In the genomic region with DNA sequence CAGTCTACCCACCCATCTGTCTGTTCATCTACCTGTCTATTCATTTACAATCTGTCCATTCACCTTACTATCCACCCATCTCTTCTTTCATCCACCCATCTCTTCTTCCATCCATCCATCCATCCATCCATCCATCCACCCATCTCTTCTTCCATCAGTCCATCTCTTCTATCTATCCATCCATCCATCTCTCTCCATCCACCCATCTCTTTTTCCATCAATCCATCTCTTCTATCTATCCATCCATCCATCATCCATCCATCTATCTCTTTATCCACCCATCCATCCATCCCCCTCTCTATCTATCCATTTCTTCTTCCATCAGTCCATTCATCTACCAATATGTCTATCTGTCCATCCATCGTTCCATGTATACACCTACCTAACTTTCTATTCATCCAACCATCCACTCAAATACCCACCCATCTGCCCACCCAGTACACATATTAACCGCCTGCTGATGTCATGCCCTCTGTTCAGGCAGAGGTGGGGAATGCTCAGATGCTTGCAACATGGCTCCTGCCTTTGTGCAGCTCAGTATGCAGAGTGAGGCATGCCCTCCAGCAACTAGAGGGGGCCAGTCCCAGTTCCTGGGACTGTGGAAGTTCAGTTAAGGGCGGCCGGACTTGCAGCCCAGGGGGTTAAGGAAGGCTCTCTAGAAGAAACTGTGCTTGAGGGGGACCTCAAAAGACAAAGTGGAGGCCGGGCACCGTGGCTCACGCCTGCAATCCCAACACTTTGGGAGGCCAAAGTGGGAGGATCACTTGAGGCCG, we compare ENCODE assay signal across 16 cellular contexts. TPM values are rescaled to one million over a fixed set of nuclear protein-coding genes. Genes with fewer than 3 reads are reported as not detected.
DNase-seq lines count a peak whose midpoint lies in the region; TF ChIP-seq lines count a peak whose summit lies in the region.
"Had no signal": no experiment of that assay in that cellular context is flagged by ENCODE, and none has a peak within 500 bp of the region (broad histone marks: within the 10 kb centered on the region; RNA-seq: fewer than 3 reads in every experiment).

No MANE protein-coding gene starts in this region.

- H3K9ac ChIP-seq in HUES48 (ENCODE audit: low read depth, low read length) (no peak overlapping the region), mesenchymal stem cell (ENCODE audit: low read length) (no peak overlapping the region)
- H3K9ac ChIP-seq: BLaER1 had no signal

- no peaks in the 10 kb centered on the region for H3K9me3 ChIP-seq in breast epithelium
- H3K9me3 ChIP-seq in HUES48 (ENCODE audit: control insufficient read depth, insufficient read depth, low read length) = no peaks in the 10 kb centered on the region
- no peaks in the 10 kb centered on the region for H3K9me3 ChIP-seq in SJCRH30 (replicated peaks)
- H3K9me3 ChIP-seq in mesenchymal stem cell (ENCODE audit: control insufficient read depth, low read length) = no peaks in the 10 kb centered on the region

- H3K4me1 ChIP-seq in breast epithelium (no peaks in the 10 kb centered on the region), HUES48 (ENCODE audit: control insufficient read depth, insufficient read depth, low read length) (peaks cover 9% of the 10 kb centered on the region; the same call in 1 of the 2 replicates), SJCRH30 (peaks cover 11% of the 10 kb centered on the region), mesenchymal stem cell (ENCODE audit: control insufficient read depth, insufficient read depth, low read depth, low read length) (peaks cover 6% of the 10 kb centered on the region)
- H3K4me1 ChIP-seq: BLaER1 had no signal

- H3K79me1 ChIP-seq in mesenchymal stem cell (replicated peaks; ENCODE audit: low read length, poor library complexity, severe bottlenecking) = no peaks in the 10 kb centered on the region

- peak overlapping the region; percentile 53 for H2AK5ac ChIP-seq in mesenchymal stem cell (ENCODE audit: low read length, severe bottlenecking)

- intact Hi-C loops in MCF 10A (cut with micrococcal nuclease) = no loop called here
- intact Hi-C loops in breast epithelium (cut with DNase I; ENCODE audit: low total_unique reads) = no loop called here

- TF ChIP-seq POLR2A in breast epithelium (IDR thresholded peaks at IDR 0.05) = no peak

- H4K8ac ChIP-seq in mesenchymal stem cell (ENCODE audit: low read length) = no peak overlapping the region

- H3K27me3 Mint-ChIP-seq in MCF 10A (ENCODE audit: insufficient read depth, unreplicated experiment) (no peaks in the 10 kb centered on the region), mesothelial cell of epicardium (ENCODE audit: low read depth) (peaks cover 35% of the 10 kb centered on the region)

- DNase-seq in MCF 10A (ENCODE audit: unreplicated experiment) = no peak
- no peak for DNase-seq in breast epithelium (ENCODE audit: low spot score in 2 of 2)
- DNase-seq in SJCRH30 = no peak
- no peak for DNase-seq in mesenchymal stem cell
- no peak for DNase-seq in mesothelial cell of epicardium (ENCODE audit: low spot score in 2 of 2, unreplicated experiment in 2 of 2)
- DNase-seq in glomerular visceral epithelial cell (ENCODE audit: extremely low spot score) = no peak
- no peak for DNase-seq in activated CD4-positive, alpha-beta T cell treated with anti-CD3 and anti-CD28 coated beads for 1 hour
- DNase-seq: CD8-positive, alpha-beta memory T cell; DMS79 treated with DMSO at 0.1 percent for 48 hours; NCI-H1436; NCI-H2029 treated with DMSO at 0.1 percent for 48 hours; NCI-H510A treated with DMSO at 0.1 percent for 48 hours had no signal

- H3K4me3 Mint-ChIP-seq in MCF 10A (ENCODE audit: unreplicated experiment) = no peak overlapping the region
- no peak overlapping the region for H3K4me3 Mint-ChIP-seq in mesothelial cell of epicardium
- H3K4me3 Mint-ChIP-seq: CD8-positive, alpha-beta memory T cell; IgD-negative memory B cell had no signal

- no peaks in the 10 kb centered on the region for H3K36me3 Mint-ChIP-seq in MCF 10A (ENCODE audit: insufficient read depth, unreplicated experiment)
- no peaks in the 10 kb centered on the region for H3K36me3 Mint-ChIP-seq in mesothelial cell of epicardium
- H3K36me3 Mint-ChIP-seq: CD8-positive, alpha-beta memory T cell; IgD-negative memory B cell had no signal

- peak overlapping the region in 1 of 2 experiments; percentile 39 for H2BK12ac ChIP-seq in mesenchymal stem cell (ENCODE audit: low read length in 2 of 2)

- no peak overlapping the region for H2AFZ ChIP-seq in mesenchymal stem cell (ENCODE audit: low read depth, low read length)

- H4K91ac ChIP-seq in mesenchymal stem cell (ENCODE audit: low read length) = no peak overlapping the region

- H3K14ac ChIP-seq in mesenchymal stem cell (ENCODE audit: low read length in 2 of 2) = no peak overlapping the region

- H3K27ac Mint-ChIP-seq in MCF 10A (ENCODE audit: low read depth, unreplicated experiment) = peak overlapping the region; percentile 61
- no peak overlapping the region for H3K27ac Mint-ChIP-seq in mesothelial cell of epicardium
- H3K27ac Mint-ChIP-seq: CD8-positive, alpha-beta memory T cell; IgD-negative memory B cell had no signal

- H2BK15ac ChIP-seq in mesenchymal stem cell (ENCODE audit: low read depth, poor library complexity, severe bottlenecking) = no peak overlapping the region

- H3K4ac ChIP-seq in mesenchymal stem cell (ENCODE audit: low read depth in 1 of 2, low read length in 2 of 2) = no peak overlapping the region

- CTCF ChIA-PET in MCF 10A (lab: Yijun Ruan, JAX) = interaction anchor here (0.5 to 2.8 kb wide), 2 partner anchors 29 to 89 kb away, joined by 3 to 13 read pairs; no protein-coding TSS in a partner anchor

- H3K27ac ChIP-seq in breast epithelium = no peak overlapping the region
- peak overlapping the region; percentile 42 for H3K27ac ChIP-seq in HUES48 (ENCODE audit: low read depth, low read length)
- peak overlapping the region; percentile 18; the same call in 1 of the 2 replicates for H3K27ac ChIP-seq in SJCRH30
- no peak overlapping the region for H3K27ac ChIP-seq in mesenchymal stem cell (ENCODE audit: low read length, poor library complexity, severe bottlenecking)
- H3K27ac ChIP-seq: 22Rv1, BLaER1 had no signal

- H3K4me2 ChIP-seq in mesenchymal stem cell (ENCODE audit: low read length, poor library complexity, severe bottlenecking) = no peak overlapping the region
- H3K4me2 ChIP-seq: BLaER1 had no signal

- H3K4me1 Mint-ChIP-seq in MCF 10A (ENCODE audit: insufficient read depth, unreplicated experiment) = peaks cover 13% of the 10 kb centered on the region
- no peaks in the 10 kb centered on the region for H3K4me1 Mint-ChIP-seq in mesothelial cell of epicardium
- H3K4me1 Mint-ChIP-seq: CD8-positive, alpha-beta memory T cell; IgD-negative memory B cell had no signal

- H3K27me3 ChIP-seq in breast epithelium = peaks cover 0 to 29% of the 10 kb centered on the region in 2 donors
- no peaks in the 10 kb centered on the region for H3K27me3 ChIP-seq in HUES48 (ENCODE audit: control insufficient read depth, insufficient read depth, low read length)
- H3K27me3 ChIP-seq in SJCRH30 = peaks cover 11% of the 10 kb centered on the region; the same call in 1 of the 2 replicates
- H3K27me3 ChIP-seq in mesenchymal stem cell (ENCODE audit: control insufficient read depth in 1 of 2, insufficient read depth in 1 of 2, low read length in 2 of 2) = peaks cover 0 to 25% of the 10 kb centered on the region in 2 experiments
- H3K27me3 ChIP-seq: BLaER1 had no signal

- H2BK5ac ChIP-seq in mesenchymal stem cell (ENCODE audit: low read depth, low read length, poor library complexity, severe bottlenecking) = no peak overlapping the region

- H3K4me3 ChIP-seq in breast epithelium = no peak overlapping the region
- H3K4me3 ChIP-seq in HUES48 (ENCODE audit: low read depth, low read length) = no peak overlapping the region
- no peak overlapping the region for H3K4me3 ChIP-seq in SJCRH30
- no peak overlapping the region for H3K4me3 ChIP-seq in mesenchymal stem cell (ENCODE audit: insufficient read depth in 1 of 2, low read depth in 1 of 2, low read length in 2 of 2)
- H3K4me3 ChIP-seq: BLaER1 had no signal

- H2BK120ac ChIP-seq in mesenchymal stem cell (ENCODE audit: low read depth, low read length) = no peak overlapping the region

- no TSS peak for BruUV-seq in MCF 10A (replicated peaks; lab: Mats Ljungman, UMichigan)

- WGBS in mesenchymal stem cell = 81% methylated on average over 8 of the region's 8 CpGs

- H3K18ac ChIP-seq in mesenchymal stem cell (ENCODE audit: low read depth in 1 of 2, low read length in 2 of 2) = no peak overlapping the region

- H3K23ac ChIP-seq in mesenchymal stem cell (ENCODE audit: low read length in 2 of 2) = no peak overlapping the region

- POLR2A ChIA-PET in MCF 10A (lab: Yijun Ruan, JAX) = no interaction called here

- no peaks in the 10 kb centered on the region for H3K36me3 ChIP-seq in breast epithelium
- no peaks in the 10 kb centered on the region for H3K36me3 ChIP-seq in HUES48 (ENCODE audit: control insufficient read depth, insufficient read depth, low read length)
- no peaks in the 10 kb centered on the region for H3K36me3 ChIP-seq in SJCRH30
- H3K36me3 ChIP-seq in mesenchymal stem cell (ENCODE audit: control insufficient read depth in 1 of 2, insufficient read depth in 2 of 2, low read depth in 1 of 2, low read length in 2 of 2) = no peaks in the 10 kb centered on the region
- H3K36me3 ChIP-seq: BLaER1 had no signal

- TF ChIP-seq CTCF in MCF 10A (IDR thresholded peaks at IDR 0.05; ENCODE audit: unreplicated experiment) (no peak), breast epithelium (IDR thresholded peaks at IDR 0.05) (no peak), mesothelial cell of epicardium (IDR thresholded peaks at IDR 0.05; ENCODE audit: unreplicated experiment) (no peak)

- H3K9me3 Mint-ChIP-seq in MCF 10A (ENCODE audit: unreplicated experiment) = peaks cover 7% of the 10 kb centered on the region
- no peaks in the 10 kb centered on the region for H3K9me3 Mint-ChIP-seq in mesothelial cell of epicardium
- H3K9me3 Mint-ChIP-seq: IgD-negative memory B cell had no signal

RNA-seq across cellular contexts. Expression of a gene that starts 11.3 kb away (rescaled TPM):
- total RNA-seq in MCF 10A (2022) = 1.5 TPM in 1 of 2 replicates, not detected in the other
- 100 to 1,000 TPM in 1 of 3 donors, 10 to 100 TPM in 2; 10.4 to 109 (median 21.3) TPM for total RNA-seq in breast epithelium
- total RNA-seq in SJCRH30 (2014; rRNA removed; shearing (Covaris generic)) = 0.10 TPM in 1 of 2 replicates, not detected in the other
- polyA plus RNA-seq in mesenchymal stem cell (2013, experiment 1 of 2) = 0.10 TPM
- polyA plus RNA-seq in mesenchymal stem cell (2013, experiment 2 of 2) = 0.11 TPM
- 1.5 to 2.6 TPM (median 2.0 TPM) in 3 replicates for total RNA-seq in mesothelial cell of epicardium
- total RNA-seq: CD8-positive, alpha-beta memory T cell had no signal
- polyA plus RNA-seq: CD8-positive, alpha-beta memory T cell; IgD-negative memory B cell had no signal

RNA-seq across cellular contexts. Expression of a gene that starts 32.0 kb away (rescaled TPM):
- total RNA-seq in MCF 10A (2022) (0.44 and 1.3 TPM in 2 replicates), breast epithelium (1 to 10 TPM; 3.5 to 5.9 (median 3.8) TPM), mesothelial cell of epicardium (15.4 to 16.7 TPM (median 16.1 TPM) in 3 replicates)
- 0.53 and 1.2 TPM in 2 replicates for total RNA-seq in SJCRH30 (2014; rRNA removed; shearing (Covaris generic))
- 3.1 TPM for polyA plus RNA-seq in mesenchymal stem cell (2013, experiment 1 of 2)
- polyA plus RNA-seq in mesenchymal stem cell (2013, experiment 2 of 2) = 2.9 TPM

RNA-seq across cellular contexts. Expression of a gene that starts 47.6 kb away (rescaled TPM):
- total RNA-seq in MCF 10A (2022) (11.0 and 11.4 TPM in 2 replicates), breast epithelium (1 to 10 TPM; 2.9 to 6.9 (median 4.6) TPM), mesothelial cell of epicardium (13.1 to 14.8 TPM (median 14.6 TPM) in 3 replicates)
- total RNA-seq in SJCRH30 (2014; rRNA removed; shearing (Covaris generic)) = 5.1 and 6.0 TPM in 2 replicates
- 11.8 TPM for polyA plus RNA-seq in mesenchymal stem cell (2013, experiment 1 of 2)
- polyA plus RNA-seq in mesenchymal stem cell (2013, experiment 2 of 2) = 12.1 TPM

RNA-seq across cellular contexts. Expression of a gene that starts 47.8 kb away (rescaled TPM):
- total RNA-seq in MCF 10A (2022) (71.5 and 81.9 TPM in 2 replicates), breast epithelium (10 to 100 TPM; 39.5 to 49.8 (median 41.0) TPM), mesothelial cell of epicardium (64.2 to 70.2 TPM (median 69.1 TPM) in 3 replicates)
- total RNA-seq in SJCRH30 (2014; rRNA removed; shearing (Covaris generic)) = 86.6 and 91.7 TPM in 2 replicates
- 75.0 TPM for polyA plus RNA-seq in mesenchymal stem cell (2013, experiment 1 of 2)
- polyA plus RNA-seq in mesenchymal stem cell (2013, experiment 2 of 2) = 76.6 TPM

RNA-seq across cellular contexts. Expression of a gene that starts 57.2 kb away (rescaled TPM):
- 44.0 and 47.0 TPM in 2 replicates for total RNA-seq in MCF 10A (2022)
- 10 to 100 TPM; 31.0 to 39.3 (median 32.1) TPM for total RNA-seq in breast epithelium
- total RNA-seq in SJCRH30 (2014; rRNA removed; shearing (Covaris generic)) = 43.8 and 55.9 TPM in 2 replicates
- polyA plus RNA-seq in mesenchymal stem cell (2013, experiment 1 of 2) = 39.1 TPM
- polyA plus RNA-seq in mesenchymal stem cell (2013, experiment 2 of 2) = 42.0 TPM
- total RNA-seq in mesothelial cell of epicardium = 51.5 to 52.2 TPM (median 51.6 TPM) in 3 replicates

Comparison
In these comparisons a context has a peak if more than half of its experiments do, and no peak if none do; other contexts are left out.
1. H3K27ac ChIP-seq: peak in HUES48 (single experiment) and SJCRH30 (single experiment); none in breast epithelium (0 of 2) and mesenchymal stem cell (single experiment).